Comparison of ENCODE assay signal across 8 cellular contexts in genomic region chrX:7842871-7843270, GRCh38. TPM values are rescaled to one million over a fixed set of nuclear protein-coding genes. Genes with fewer than 3 reads are reported as not detected.
"Had no signal": no experiment of that assay in that cellular context is flagged by ENCODE, and none has a peak within 500 bp of the region (broad histone marks: within the 10 kb centered on the region; RNA-seq: fewer than 3 reads in every experiment).

TSS of gene VCX (plus strand) at chrX:7843171. CDS start at chrX:7843204, 33 bp downstream.

RNA-seq across cellular contexts. Expression of gene VCX, which starts in this region (rescaled TPM):
- total RNA-seq: OCI-LY7, Peyer's patch, Right ventricle myocardium inferior, Right ventricle myocardium superior, RPMI7951, SJCRH30, SJSA1 had no signal
- polyA plus RNA-seq: SK-N-SH had no signal
